In the genomic region with DNA sequence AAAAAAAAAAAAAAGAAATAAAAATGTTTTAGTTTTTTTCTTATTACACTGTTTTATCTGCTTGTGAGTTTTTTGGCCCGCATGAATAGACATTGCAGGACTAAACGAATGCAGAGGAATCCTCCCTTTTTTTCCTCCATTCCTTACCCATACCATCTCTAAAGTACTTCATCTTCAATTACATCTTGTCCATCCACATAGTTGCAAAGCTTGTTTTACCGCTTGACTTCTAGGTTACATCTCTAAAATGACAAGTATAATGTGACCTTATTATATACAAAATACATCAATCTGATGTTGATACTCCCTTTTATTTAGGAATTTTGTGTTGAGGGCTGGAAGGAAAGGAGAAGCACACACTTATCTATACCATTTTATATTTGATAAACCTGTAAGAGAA, we compare ENCODE assay signal across 26 cellular contexts.
"Had no signal": no experiment of that assay in that cellular context is flagged by ENCODE, and none has a peak within 500 bp of the region (broad histone marks: within the 10 kb centered on the region; RNA-seq: fewer than 3 reads in every experiment).

No MANE protein-coding gene starts in this region.

- H3K4me2 ChIP-seq: neural progenitor cell had no signal

- H2AFZ ChIP-seq: neural progenitor cell had no signal

- ATAC-seq: heart right ventricle; left cardiac atrium; left lung; naive thymus-derived CD4-positive, alpha-beta T cell; psoas muscle; right cardiac atrium; stimulated activated effector memory CD8-positive, alpha-beta T cell treated with anti-CD3 and anti-CD28 coated beads, Interleukin-12 subunit alpha, Interleukin-12 subunit beta, amount 100 ng/mL, for 72 hours had no signal

- H3K4me3 Mint-ChIP-seq: dendritic cell treated with granulocyte-macrophage colony-stimulating factor and Interleukin-4, amounts not matched to agents 40 ng/mL and 50 ng/mL, for 4 days; endodermal cell; naive thymus-derived CD4-positive, alpha-beta T cell; nephron; neural progenitor cell; stimulated activated effector memory CD8-positive, alpha-beta T cell treated with anti-CD3 and anti-CD28 coated beads, Interleukin-12 subunit alpha, Interleukin-12 subunit beta, amount 100 ng/mL, for 72 hours had no signal

- H3K4me1 Mint-ChIP-seq: endodermal cell, nephron, neural progenitor cell had no signal

- H3K9ac ChIP-seq: neural progenitor cell had no signal

- H3K4me3 ChIP-seq: esophagus squamous epithelium, heart right ventricle, left lung, neural progenitor cell, ovary, psoas muscle, sigmoid colon, stomach, thyroid gland had no signal

- DNase-seq: effector CD8-positive, alpha-beta T cell; endodermal cell; esophagus squamous epithelium; foreskin melanocyte; glutamatergic neuron; heart right ventricle; hippocampal formation; left cardiac atrium; left lung; mesenchymal stem cell; midbrain; naive thymus-derived CD4-positive, alpha-beta T cell; posterior cingulate gyrus; psoas muscle; right cardiac atrium; stimulated activated CD4-positive, alpha-beta T cell treated with anti-CD3 and anti-CD28 coated beads, Interleukin-2, amount 100 ng/mL, for 24 hours; stimulated activated CD4-positive, alpha-beta T cell treated with anti-CD3 and anti-CD28 coated beads, Interleukin-4, amount 100 ng/mL, for 24 hours; stimulated activated naive CD4-positive, alpha-beta T cell treated with Interleukin-2 at 50 U/mL for 16 hours; stomach; thyroid gland had no signal

- H3K27ac Mint-ChIP-seq: dendritic cell treated with granulocyte-macrophage colony-stimulating factor and Interleukin-4, amounts not matched to agents 40 ng/mL and 50 ng/mL, for 4 days; endodermal cell; nephron; neural progenitor cell; stimulated activated effector memory CD8-positive, alpha-beta T cell treated with anti-CD3 and anti-CD28 coated beads, Interleukin-12 subunit alpha, Interleukin-12 subunit beta, amount 100 ng/mL, for 72 hours had no signal

- H3K27me3 Mint-ChIP-seq: dendritic cell treated with granulocyte-macrophage colony-stimulating factor and Interleukin-4, amounts not matched to agents 40 ng/mL and 50 ng/mL, for 4 days; naive thymus-derived CD4-positive, alpha-beta T cell had no signal

- H3K4me1 ChIP-seq: neural progenitor cell had no signal

- H3K27me3 ChIP-seq: esophagus squamous epithelium, heart right ventricle, left lung, neural progenitor cell, ovary, sigmoid colon, stomach, thyroid gland had no signal

- H3K9me3 ChIP-seq: esophagus squamous epithelium, heart right ventricle, left lung, ovary, psoas muscle, sigmoid colon, stomach, thyroid gland had no signal

- H3K9me3 Mint-ChIP-seq: dendritic cell treated with granulocyte-macrophage colony-stimulating factor and Interleukin-4, amounts not matched to agents 40 ng/mL and 50 ng/mL, for 4 days; endodermal cell; naive thymus-derived CD4-positive, alpha-beta T cell; nephron; neural progenitor cell; stimulated activated effector memory CD8-positive, alpha-beta T cell treated with anti-CD3 and anti-CD28 coated beads, Interleukin-12 subunit alpha, Interleukin-12 subunit beta, amount 100 ng/mL, for 72 hours had no signal

- H3K36me3 ChIP-seq: neural progenitor cell, ovary had no signal

- H3K27ac ChIP-seq: esophagus squamous epithelium, heart right ventricle, left lung, neural progenitor cell, ovary, psoas muscle, sigmoid colon, stomach, thyroid gland had no signal
